ENCODE assay signal across 12 cellular contexts in the genomic region with DNA sequence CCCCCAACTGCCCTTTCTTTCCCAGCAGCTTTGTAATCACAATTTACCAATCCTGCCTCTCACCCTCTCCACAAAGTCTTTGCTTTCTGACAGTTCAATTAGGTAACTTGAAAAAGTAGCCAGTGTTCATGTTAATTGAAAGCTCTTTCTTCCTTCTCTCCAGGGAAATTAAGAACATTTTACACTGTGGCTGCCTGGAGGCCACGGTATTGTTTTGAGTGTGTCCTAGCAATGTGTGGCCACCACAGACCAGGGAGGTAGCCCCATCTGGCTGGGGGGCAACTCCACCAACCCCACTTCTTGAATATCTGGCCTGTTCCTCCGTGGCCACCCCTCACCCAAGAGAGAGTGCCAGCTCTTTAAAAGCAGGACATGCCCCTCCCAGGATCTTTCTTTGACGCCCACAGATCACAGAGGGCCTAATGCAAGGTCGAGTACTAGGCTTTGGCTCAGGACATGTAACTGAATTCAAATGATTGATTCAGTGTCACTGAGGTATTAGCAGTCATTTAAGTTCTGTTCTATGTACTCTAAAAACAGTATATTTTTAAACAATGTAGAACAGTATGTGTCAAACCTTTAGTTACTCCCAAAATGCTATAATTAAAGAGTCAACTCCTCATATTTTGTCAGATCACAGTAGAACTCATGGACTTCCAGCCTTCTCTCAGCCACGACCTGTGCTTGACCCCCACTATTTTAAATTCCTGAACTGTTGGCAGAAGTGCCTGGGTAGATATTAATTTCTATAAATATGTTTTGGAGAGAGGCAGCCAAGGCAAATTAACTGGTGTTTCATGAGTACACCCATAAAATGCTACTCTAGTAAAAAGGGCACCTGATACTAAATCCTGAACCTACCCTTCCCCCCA.
DNase-seq lines count a peak whose midpoint lies in the region; ATAC-seq and TF ChIP-seq lines count a peak whose summit lies in the region.
"Had no signal": no experiment of that assay in that cellular context is flagged by ENCODE, and none has a peak within 500 bp of the region (broad histone marks: within the 10 kb centered on the region; RNA-seq: fewer than 3 reads in every experiment).

No MANE protein-coding gene starts in this region.

- no peaks in the 10 kb centered on the region for H3K27me3 Mint-ChIP-seq in activated CD8-positive, alpha-beta T cell treated with anti-CD3 and anti-CD28 coated beads for 36 hours
- no peaks in the 10 kb centered on the region for H3K27me3 Mint-ChIP-seq in activated CD8-positive, alpha-beta T cell treated with anti-CD3 and anti-CD28 coated beads, Interleukin-2, amount 10 ng/mL, durations not matched to agents 7 days and 5 days (ENCODE audit: low read depth)
- H3K27me3 Mint-ChIP-seq in MCF 10A (ENCODE audit: insufficient read depth, unreplicated experiment), result no peaks in the 10 kb centered on the region

- CTCF ChIA-PET in activated CD8-positive, alpha-beta T cell treated with anti-CD3 and anti-CD28 coated beads for 36 hours (lab: Charles Lee), result no interaction called here
- CTCF ChIA-PET in activated CD8-positive, alpha-beta T cell treated with anti-CD3 and anti-CD28 coated beads, Interleukin-2, amount 10 ng/mL, durations not matched to agents 7 days and 5 days (lab: Charles Lee), result no interaction called here
- CTCF ChIA-PET in MCF 10A (lab: Yijun Ruan, JAX), result no interaction called here

- no peaks in the 10 kb centered on the region for H3K9me3 Mint-ChIP-seq in activated CD8-positive, alpha-beta T cell treated with anti-CD3 and anti-CD28 coated beads for 36 hours
- H3K9me3 Mint-ChIP-seq in activated CD8-positive, alpha-beta T cell treated with anti-CD3 and anti-CD28 coated beads, Interleukin-2, amount 10 ng/mL, durations not matched to agents 7 days and 5 days (ENCODE audit: insufficient read depth), result no peaks in the 10 kb centered on the region
- H3K9me3 Mint-ChIP-seq in MCF 10A (ENCODE audit: unreplicated experiment), result no peaks in the 10 kb centered on the region

- H3K36me3 ChIP-seq in ascending aorta (no peaks in the 10 kb centered on the region), right atrium auricular region (no peaks in the 10 kb centered on the region), skeletal muscle satellite cell (ENCODE audit: insufficient read depth, low read length) (no peaks in the 10 kb centered on the region)
- H3K36me3 ChIP-seq: WERI-Rb-1 had no signal

- no peak overlapping the region for H3K4me3 Mint-ChIP-seq in activated CD8-positive, alpha-beta T cell treated with anti-CD3 and anti-CD28 coated beads for 36 hours
- no peak overlapping the region for H3K4me3 Mint-ChIP-seq in activated CD8-positive, alpha-beta T cell treated with anti-CD3 and anti-CD28 coated beads, Interleukin-2, amount 10 ng/mL, durations not matched to agents 7 days and 5 days
- H3K4me3 Mint-ChIP-seq in MCF 10A (ENCODE audit: unreplicated experiment), result no peak overlapping the region

- H3K27ac ChIP-seq in ascending aorta (peak overlapping the region; percentile 71 to 74), right atrium auricular region (peak overlapping the region; percentile 60 to 86)
- H3K27ac ChIP-seq: A549, WERI-Rb-1 had no signal

- H3K27ac Mint-ChIP-seq in activated CD8-positive, alpha-beta T cell treated with anti-CD3 and anti-CD28 coated beads for 36 hours, result no peak overlapping the region
- H3K27ac Mint-ChIP-seq in activated CD8-positive, alpha-beta T cell treated with anti-CD3 and anti-CD28 coated beads, Interleukin-2, amount 10 ng/mL, durations not matched to agents 7 days and 5 days, result no peak overlapping the region
- H3K27ac Mint-ChIP-seq in MCF 10A (ENCODE audit: low read depth, unreplicated experiment), result no peak overlapping the region

- POLR2A ChIA-PET in activated CD8-positive, alpha-beta T cell treated with anti-CD3 and anti-CD28 coated beads for 36 hours (lab: Charles Lee), result interaction anchor here (0.8 kb wide), 1 partner anchor 20 kb away, joined by 3 read pairs; no protein-coding TSS in a partner anchor
- POLR2A ChIA-PET in activated CD8-positive, alpha-beta T cell treated with anti-CD3 and anti-CD28 coated beads, Interleukin-2, amount 10 ng/mL, durations not matched to agents 7 days and 5 days (lab: Charles Lee), result interaction anchor here (1.1 kb wide), 1 partner anchor 19 kb away, joined by 3 read pairs; no protein-coding TSS in a partner anchor
- POLR2A ChIA-PET in MCF 10A (lab: Yijun Ruan, JAX), result interaction anchor here (0.6 to 1.9 kb wide), 3 partner anchors 10 to 466 kb away, joined by 3 to 5 read pairs (median 3); no protein-coding TSS in a partner anchor

- no TSS peak for BruUV-seq in MCF 10A (replicated peaks; lab: Mats Ljungman, UMichigan)

- peaks cover 14% of the 10 kb centered on the region for H3K36me3 Mint-ChIP-seq in activated CD8-positive, alpha-beta T cell treated with anti-CD3 and anti-CD28 coated beads for 36 hours (ENCODE audit: low read depth)
- peaks cover 7% of the 10 kb centered on the region for H3K36me3 Mint-ChIP-seq in activated CD8-positive, alpha-beta T cell treated with anti-CD3 and anti-CD28 coated beads, Interleukin-2, amount 10 ng/mL, durations not matched to agents 7 days and 5 days (ENCODE audit: low read depth)
- peaks cover 6% of the 10 kb centered on the region for H3K36me3 Mint-ChIP-seq in MCF 10A (ENCODE audit: insufficient read depth, unreplicated experiment)

- no peak overlapping the region for H3K4me3 ChIP-seq in ascending aorta
- H3K4me3 ChIP-seq in right atrium auricular region, result no peak overlapping the region
- H3K4me3 ChIP-seq in skeletal muscle satellite cell (ENCODE audit: low read length), result no peak overlapping the region
- H3K4me3 ChIP-seq: A549, lung had no signal

- no peak for TF ChIP-seq CTCF in activated CD8-positive, alpha-beta T cell treated with anti-CD3 and anti-CD28 coated beads for 36 hours (IDR thresholded peaks at IDR 0.05)
- TF ChIP-seq CTCF in ascending aorta (IDR thresholded peaks at IDR 0.05) (no peak), right atrium auricular region (IDR thresholded peaks at IDR 0.05) (no peak), MCF 10A (IDR thresholded peaks at IDR 0.05; ENCODE audit: unreplicated experiment) (no peak)

- ATAC-seq in activated CD8-positive, alpha-beta T cell treated with anti-CD3 and anti-CD28 coated beads for 36 hours, result peak; percentile 13
- ATAC-seq in activated CD8-positive, alpha-beta T cell treated with anti-CD3 and anti-CD28 coated beads, Interleukin-2, amount 10 ng/mL, durations not matched to agents 7 days and 5 days, result no peak
- ATAC-seq: A549 had no signal

- H3K4me1 Mint-ChIP-seq in activated CD8-positive, alpha-beta T cell treated with anti-CD3 and anti-CD28 coated beads for 36 hours (ENCODE audit: low read depth), result peaks cover 55% of the 10 kb centered on the region
- peaks cover 18% of the 10 kb centered on the region for H3K4me1 Mint-ChIP-seq in activated CD8-positive, alpha-beta T cell treated with anti-CD3 and anti-CD28 coated beads, Interleukin-2, amount 10 ng/mL, durations not matched to agents 7 days and 5 days (ENCODE audit: low read depth)
- no peaks in the 10 kb centered on the region for H3K4me1 Mint-ChIP-seq in MCF 10A (ENCODE audit: insufficient read depth, unreplicated experiment)

- H3K9me3 ChIP-seq in ascending aorta (no peaks in the 10 kb centered on the region), right atrium auricular region (no peaks in the 10 kb centered on the region), skeletal muscle satellite cell (replicated peaks; ENCODE audit: low read length) (no peaks in the 10 kb centered on the region)
- H3K9me3 ChIP-seq: A549 had no signal

- peak overlapping the region; percentile 6 for H3K4me2 ChIP-seq in skeletal muscle satellite cell (ENCODE audit: low read length)
- H3K4me2 ChIP-seq: A549 had no signal

- DNase-seq in activated CD8-positive, alpha-beta T cell treated with anti-CD3 and anti-CD28 coated beads for 36 hours, result no peak
- no peak for DNase-seq in activated CD8-positive, alpha-beta T cell treated with anti-CD3 and anti-CD28 coated beads, Interleukin-2, amount 10 ng/mL, durations not matched to agents 7 days and 5 days
- DNase-seq in ascending aorta (ENCODE audit: low spot score in 2 of 2), result no peak
- no peak for DNase-seq in right atrium auricular region (ENCODE audit: low spot score)
- DNase-seq in MCF 10A (ENCODE audit: unreplicated experiment), result no peak
- DNase-seq in hypothalamus (lab: John Stamatoyannopoulos, UW), result no peak
- DNase-seq in GM19240 (ENCODE audit: insufficient read length, low spot score), result no peak
- DNase-seq: NCI-H2171, WERI-Rb-1 had no signal

- H3K9ac ChIP-seq in skeletal muscle satellite cell (ENCODE audit: low read depth, low read length), result no peak overlapping the region

- intact Hi-C loops in activated CD8-positive, alpha-beta T cell treated with anti-CD3 and anti-CD28 coated beads for 36 hours (cut with micrococcal nuclease), result no loop called here
- intact Hi-C loops in ascending aorta (cut with DNase I), result no loop called here
- intact Hi-C loops in MCF 10A (cut with micrococcal nuclease), result no loop called here

- H3K4me1 ChIP-seq in ascending aorta (peaks cover 0 to 26% of the 10 kb centered on the region in 2 donors), right atrium auricular region (peaks cover 0 to 29% of the 10 kb centered on the region in 2 donors), skeletal muscle satellite cell (ENCODE audit: control insufficient read depth, insufficient read depth, low read length) (peaks cover 10% of the 10 kb centered on the region)
- H3K4me1 ChIP-seq: A549 had no signal

- H3K27me3 ChIP-seq in ascending aorta (no peaks in the 10 kb centered on the region), right atrium auricular region (no peaks in the 10 kb centered on the region), skeletal muscle satellite cell (ENCODE audit: control insufficient read depth, insufficient read depth, low read length) (peaks cover 11% of the 10 kb centered on the region)
